23 cellular contexts compared by ENCODE assay signal in the genomic region with DNA sequence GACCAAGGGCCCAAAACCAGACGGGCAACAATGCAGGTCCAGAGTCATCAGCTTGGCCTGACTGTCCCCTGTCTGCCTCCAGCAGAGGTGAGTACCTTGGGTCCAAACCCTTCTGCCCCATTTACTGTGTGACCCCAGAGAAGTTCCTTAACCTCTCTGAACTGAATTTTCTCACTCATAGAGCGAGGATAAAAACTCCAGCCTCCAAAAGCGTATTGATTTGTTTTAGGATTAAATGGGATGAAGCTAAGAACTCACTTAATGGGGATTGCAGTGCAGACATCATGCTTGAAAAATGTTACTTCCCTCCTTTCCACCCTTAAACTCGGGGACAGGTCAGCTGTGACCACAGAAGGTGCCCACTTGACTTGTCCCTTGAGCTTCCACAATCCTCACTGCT. TPM values are rescaled to one million over a fixed set of nuclear protein-coding genes. Genes with fewer than 3 reads are reported as not detected.
DNase-seq lines count a peak whose midpoint lies in the region; FAIRE-seq and TF ChIP-seq lines count a peak whose summit lies in the region.
"Had no signal": no experiment of that assay in that cellular context is flagged by ENCODE, and none has a peak within 500 bp of the region (broad histone marks: within the 10 kb centered on the region; RNA-seq: fewer than 3 reads in every experiment).

No MANE protein-coding gene starts in this region.

- FAIRE-seq in D721Med (lab: Jason Lieb, UNC), result no peak
- FAIRE-seq: A204.1, GM12891, GM18507 had no signal

- TF ChIP-seq CTCF in D721Med (IDR thresholded peaks at IDR 0.05; ENCODE audit: insufficient read depth, missing control alignments) (no peak), osteoblast (IDR thresholded peaks at IDR 0.05; ENCODE audit: extremely low read depth, low read depth, low read length) (no peak)

- peaks cover 10% of the 10 kb centered on the region for H3K4me1 ChIP-seq in BLaER1
- H3K4me1 ChIP-seq in osteoblast (ENCODE audit: insufficient read depth, low read length), result no peaks in the 10 kb centered on the region

- H3K36me3 ChIP-seq in BLaER1, result peaks cover 4% of the 10 kb centered on the region; the same call in 1 of the 2 replicates
- H3K36me3 ChIP-seq in osteoblast (ENCODE audit: insufficient read depth, low read length), result no peaks in the 10 kb centered on the region
- H3K36me3 ChIP-seq: BLaER1 treated with 17β-estradiol and CSF1 and Interleukin-3, amounts not matched to agents 10 nM and 100 nM had no signal

- H2AFZ ChIP-seq in osteoblast (ENCODE audit: low read length), result no peak overlapping the region
- H2AFZ ChIP-seq: GM23248 had no signal

- H3K27ac ChIP-seq in BLaER1, result no peak overlapping the region
- H3K27ac ChIP-seq in osteoblast (ENCODE audit: low read depth, low read length), result no peak overlapping the region
- H3K27ac ChIP-seq: BLaER1 treated with 17β-estradiol and CSF1 and Interleukin-3, amounts not matched to agents 10 nM and 100 nM; GM23248 had no signal

- no peak overlapping the region for H3K4me3 ChIP-seq in BLaER1
- no peak overlapping the region for H3K4me3 ChIP-seq in osteoblast (ENCODE audit: insufficient read depth, low read length)
- H3K4me3 ChIP-seq: BLaER1 treated with 17β-estradiol and CSF1 and Interleukin-3, amounts not matched to agents 10 nM and 100 nM; GM23248 had no signal

- H3K9me3 ChIP-seq in BLaER1 (no peaks in the 10 kb centered on the region), osteoblast (ENCODE audit: low read depth, low read length) (no peaks in the 10 kb centered on the region)

- no peaks in the 10 kb centered on the region for H3K79me2 ChIP-seq in osteoblast (ENCODE audit: insufficient read depth, low read length)

- H3K36me3 Mint-ChIP-seq in activated T-cell treated with anti-CD3 and anti-CD28 coated beads, Interleukin-2, amount 50 U/mL, for 24 hours (ENCODE audit: low read depth), result no peaks in the 10 kb centered on the region
- H3K36me3 Mint-ChIP-seq: CD14-positive monocyte had no signal

- H3K9ac ChIP-seq in BLaER1, result no peak overlapping the region
- H3K9ac ChIP-seq: BLaER1 treated with 17β-estradiol and CSF1 and Interleukin-3, amounts not matched to agents 10 nM and 100 nM; GM23248 had no signal

- H3K27ac Mint-ChIP-seq in activated T-cell treated with anti-CD3 and anti-CD28 coated beads, Interleukin-2, amount 50 U/mL, for 24 hours, result no peak overlapping the region
- H3K27ac Mint-ChIP-seq: B cell; CD14-positive monocyte; CD4-positive, alpha-beta T cell; CD8-positive, alpha-beta memory T cell; H9 had no signal

- no peaks in the 10 kb centered on the region for H3K9me3 Mint-ChIP-seq in activated T-cell treated with anti-CD3 and anti-CD28 coated beads, Interleukin-2, amount 50 U/mL, for 24 hours
- H3K9me3 Mint-ChIP-seq: CD14-positive monocyte; CD4-positive, alpha-beta T cell; CD8-positive, alpha-beta memory T cell; H9 had no signal

- H3K4me1 Mint-ChIP-seq in activated T-cell treated with anti-CD3 and anti-CD28 coated beads, Interleukin-2, amount 50 U/mL, for 24 hours (ENCODE audit: low read depth), result no peaks in the 10 kb centered on the region
- H3K4me1 Mint-ChIP-seq: B cell; CD14-positive monocyte; CD8-positive, alpha-beta memory T cell had no signal

- H4K20me1 ChIP-seq in BLaER1 (peaks cover 7% of the 10 kb centered on the region; the same call in 1 of the 2 replicates), osteoblast (ENCODE audit: insufficient read depth, low read length) (no peaks in the 10 kb centered on the region)
- H4K20me1 ChIP-seq: BLaER1 treated with 17β-estradiol and CSF1 and Interleukin-3, amounts not matched to agents 10 nM and 100 nM had no signal

- no peak overlapping the region for H3K4me3 Mint-ChIP-seq in activated T-cell treated with anti-CD3 and anti-CD28 coated beads, Interleukin-2, amount 50 U/mL, for 24 hours
- H3K4me3 Mint-ChIP-seq: B cell; CD14-positive monocyte; CD4-positive, alpha-beta T cell; CD8-positive, alpha-beta memory T cell; H9 had no signal

- DNase-seq in activated T-cell treated with anti-CD3 and anti-CD28 coated beads, Interleukin-2, amount 50 U/mL, for 24 hours, result peak; percentile 8
- DNase-seq in activated T-cell treated with anti-CD3 and anti-CD28 coated beads for 4 hours, result no peak
- DNase-seq in D721Med (ENCODE audit: insufficient read length, low spot score), result peak; percentile 12
- peak; percentile 83 for DNase-seq in osteoblast (ENCODE audit: insufficient read length, low spot score, missing footprints)
- no peak for DNase-seq in activated CD4-positive, alpha-beta T cell treated with anti-CD3 and anti-CD28 coated beads for 1 hour
- no peak for DNase-seq in stimulated activated CD8-positive, alpha-beta memory T cell treated with anti-CD3 and anti-CD28 coated beads, Interleukin-4, amount 100 ng/mL, for 48 hours
- DNase-seq: CD8-positive, alpha-beta memory T cell; DMS53; DMS79 treated with DMSO at 0.1 percent for 48 hours; GF-D8; GM23248 had no signal

- H3K4me2 ChIP-seq in BLaER1, result peak overlapping the region; percentile 20; the same call in 1 of the 2 replicates
- no peak overlapping the region for H3K4me2 ChIP-seq in osteoblast (ENCODE audit: insufficient read depth, low read length)

- H3K27me3 ChIP-seq in BLaER1 (0 out of 2 replicates have a peak, but pooled peaks cover 2% of the 10 kb centered on the region), osteoblast (ENCODE audit: insufficient read depth, low read length) (no peaks in the 10 kb centered on the region)
- H3K27me3 ChIP-seq: BLaER1 treated with 17β-estradiol and CSF1 and Interleukin-3, amounts not matched to agents 10 nM and 100 nM had no signal

- H3K27me3 Mint-ChIP-seq in activated T-cell treated with anti-CD3 and anti-CD28 coated beads, Interleukin-2, amount 50 U/mL, for 24 hours, result peaks cover 9% of the 10 kb centered on the region

RNA-seq across cellular contexts. Expression of gene IGLL1, which starts 22.6 kb away (rescaled TPM):
- total RNA-seq in osteoblast, result not detected in 2 replicates
- total RNA-seq: B cell; CD4-positive, alpha-beta T cell; CD8-positive, alpha-beta memory T cell; Daoy; G401; GM23248; H4; H9 had no signal

Comparison
In these comparisons a context has a peak if more than half of its experiments do, and no peak if none do; other contexts are left out.
1. DNase-seq: peak in activated T-cell treated with anti-CD3 and anti-CD28 coated beads, Interleukin-2, amount 50 U/mL, for 24 hours (single experiment), D721Med (single experiment) and osteoblast (single experiment); none in activated T-cell treated with anti-CD3 and anti-CD28 coated beads for 4 hours (single experiment), activated CD4-positive, alpha-beta T cell treated with anti-CD3 and anti-CD28 coated beads for 1 hour (single experiment) and stimulated activated CD8-positive, alpha-beta memory T cell treated with anti-CD3 and anti-CD28 coated beads, Interleukin-4, amount 100 ng/mL, for 48 hours (single experiment).